ENCODE assay signal across 20 cellular contexts in genomic region chr17:9179602-9180001, GRCh38.
DNase-seq lines count a peak whose midpoint lies in the region; ATAC-seq, FAIRE-seq and TF ChIP-seq lines count a peak whose summit lies in the region.
"Had no signal": no experiment of that assay in that cellular context is flagged by ENCODE, and none has a peak within 500 bp of the region (broad histone marks: within the 10 kb centered on the region; RNA-seq: fewer than 3 reads in every experiment).

No MANE protein-coding gene starts in this region.

- no peak overlapping the region for H3K14ac ChIP-seq in H1 (ENCODE audit: insufficient read length)

- no peak overlapping the region for H2AK5ac ChIP-seq in H1 (ENCODE audit: low read depth, low read length)

- H4K20me1 ChIP-seq in Loucy (ENCODE audit: insufficient read depth, low read length, poor library complexity, severe bottlenecking) (peaks cover 3% of the 10 kb centered on the region), H1 (replicated peaks in 1 of 2; ENCODE audit: control insufficient read depth in 1 of 2, insufficient read depth in 2 of 2, low read length in 2 of 2) (no peaks in the 10 kb centered on the region)

- H3K9me3 ChIP-seq in Loucy (ENCODE audit: insufficient read depth, low read depth, low read length) (no peaks in the 10 kb centered on the region), H1 (ENCODE audit: insufficient read depth in 2 of 2, low read depth in 1 of 2, low read length in 1 of 2) (no peaks in the 10 kb centered on the region)
- H3K9me3 ChIP-seq: BE2C, MG63, SK-N-SH had no signal

- no peak overlapping the region for H2BK5ac ChIP-seq in H1 (ENCODE audit: low read depth, low read length)

- FAIRE-seq in H1 (lab: Jason Lieb, UNC), result no peak
- FAIRE-seq: D721Med had no signal

- 0 out of 2 replicates have a peak, but pooled peaks have one; percentile 19 for TF ChIP-seq CTCF in Loucy (conservative IDR thresholded peaks at IDR 0.05; ENCODE audit: low read length)
- peak; percentile 52 to 62 (median 56) for TF ChIP-seq CTCF in H1 (IDR thresholded peaks at IDR 0.05; ENCODE audit: control extremely low read depth in 1 of 3, insufficient read depth in 1 of 3, low read depth in 1 of 3, low read length in 3 of 3)
- no peak for TF ChIP-seq CTCF in neural crest cell (conservative IDR thresholded peaks at IDR 0.05)
- TF ChIP-seq CTCF in mesothelial cell of epicardium (IDR thresholded peaks at IDR 0.05; ENCODE audit: unreplicated experiment), result no peak

- WGBS in H1 (ENCODE audit: extremely low coverage in 1 of 2, insufficient coverage in 1 of 2, insufficient read length in 1 of 2, insufficient replicate concordance in 2 of 2, low coverage in 1 of 2, low lambda C conversion rate in 2 of 2, missing lambda C conversion rate in 1 of 2), 2 experiments, result 86% methylated on average over 14 of the region's 14 CpGs; no CpG with 5 or more reads in 1 of the 2 experiments

- no peak for TF ChIP-seq EP300 in H1 (IDR thresholded peaks at IDR 0.05; ENCODE audit: borderline replicate concordance in 1 of 2, low read depth in 2 of 2, low read length in 2 of 2)

- no peak overlapping the region for H4K91ac ChIP-seq in H1 (replicated peaks; ENCODE audit: insufficient read length, low read length)

- 0 out of 2 replicates have a peak overlapping the region, but pooled peaks have one; percentile 16 for H2BK15ac ChIP-seq in H1 (ENCODE audit: low read length)

- H3K9me3 Mint-ChIP-seq in neural crest cell, result no peaks in the 10 kb centered on the region
- H3K9me3 Mint-ChIP-seq in mesothelial cell of epicardium, result no peaks in the 10 kb centered on the region

- peak; percentile 35 for DNase-seq in ELF-1 (ENCODE audit: low read depth, low spot score)
- no peak for DNase-seq in H1 (ENCODE audit: low read depth in 1 of 2, low spot score in 2 of 2)
- no peak for DNase-seq in neural crest cell (ENCODE audit: low read depth, low spot score)
- DNase-seq in mesothelial cell of epicardium (ENCODE audit: low spot score in 2 of 2, unreplicated experiment in 2 of 2), result no peak
- DNase-seq in mucosa of gallbladder (ENCODE audit: low spot score), result no peak
- DNase-seq: BE2C; DMS79; GM23248; Kasumi-1; MG63; NCI-H1417; NCI-H187; NCI-H510A; NK-92 treated with Interleukin-12 subunit alpha and Interleukin-12 subunit beta, amount 100 ng/mL, for 24 hours; SHP77 treated with DMSO at 0.1 percent for 48 hours; SK-N-SH had no signal

- H3K79me1 ChIP-seq in H1 (ENCODE audit: low read depth, low read length), result no peaks in the 10 kb centered on the region

- TF ChIP-seq RAD21 in H1 (IDR thresholded peaks at IDR 0.05 in 1 of 2, conservative IDR thresholded peaks at IDR 0.05 in 1 of 2; ENCODE audit: low read depth in 2 of 2, low read length in 2 of 2), result peak; percentile 69 to 79

- peak overlapping the region; percentile 2; the same call in 1 of the 2 replicates for H2BK12ac ChIP-seq in H1 (ENCODE audit: low read depth, low read length)

- H3K4me3 Mint-ChIP-seq in neural crest cell, result no peak overlapping the region
- no peak overlapping the region for H3K4me3 Mint-ChIP-seq in mesothelial cell of epicardium

- ATAC-seq in activated CD4-positive, CD25-positive, alpha-beta regulatory T cell treated with anti-CD3 and anti-CD28 coated beads, Interleukin-2, amount 50 U/mL, for 24 hours, result no peak

- H3K36me3 ChIP-seq in Loucy (ENCODE audit: insufficient read depth, low read length), result no peaks in the 10 kb centered on the region
- no peaks in the 10 kb centered on the region for H3K36me3 ChIP-seq in H1 (ENCODE audit: control insufficient read depth in 2 of 4, insufficient read depth in 4 of 4, low read length in 3 of 4)
- H3K36me3 ChIP-seq: BE2C, MG63 had no signal

- no peak overlapping the region for H2BK20ac ChIP-seq in H1 (ENCODE audit: low read length)

- H3K23ac ChIP-seq in H1 (ENCODE audit: insufficient read length), result no peak overlapping the region

- H3K27ac Mint-ChIP-seq in neural crest cell (ENCODE audit: unreplicated experiment) (peak overlapping the region; percentile 67), mesothelial cell of epicardium (no peak overlapping the region)

- H3K79me2 ChIP-seq in Loucy (ENCODE audit: insufficient read depth, low read length) (no peaks in the 10 kb centered on the region), H1 (ENCODE audit: control insufficient read depth in 1 of 2, insufficient read depth in 2 of 2, low read length in 2 of 2) (no peaks in the 10 kb centered on the region)

- no peak overlapping the region for H2BK120ac ChIP-seq in H1 (replicated peaks; ENCODE audit: low read depth, low read length)

- no peak overlapping the region for H3K9ac ChIP-seq in Loucy (ENCODE audit: low read depth, low read length, poor library complexity, severe bottlenecking)
- no peak overlapping the region for H3K9ac ChIP-seq in H1 (replicated peaks in 1 of 4; ENCODE audit: extremely low read depth in 1 of 4, low read depth in 3 of 4, low read length in 3 of 4)
- H3K9ac ChIP-seq: GM23248, SK-N-SH had no signal

- peaks cover 2% of the 10 kb centered on the region; the same call in 1 of the 2 replicates for H3K23me2 ChIP-seq in H1 (ENCODE audit: low read depth, low read length)

- H3K4ac ChIP-seq in H1 (replicated peaks; ENCODE audit: insufficient read length, low read depth, low read length), result no peak overlapping the region

- H3K36me3 Mint-ChIP-seq in neural crest cell (ENCODE audit: low read depth) (no peaks in the 10 kb centered on the region), mesothelial cell of epicardium (no peaks in the 10 kb centered on the region)

- peaks cover 18% of the 10 kb centered on the region for H3K4me1 ChIP-seq in Loucy (ENCODE audit: insufficient read depth, low read length, poor library complexity, severe bottlenecking)
- H3K4me1 ChIP-seq in H1 (replicated peaks in 1 of 4; ENCODE audit: control insufficient read depth in 3 of 4, insufficient read depth in 4 of 4, low read length in 3 of 4), result peaks cover 0 to 4% (median 0%) of the 10 kb centered on the region in 4 experiments; a peak in 1 of 7 replicates
- H3K4me1 ChIP-seq: BE2C had no signal

- H4K8ac ChIP-seq in H1 (ENCODE audit: extremely low read depth, insufficient read depth, low read length), result no peak overlapping the region

- no peak overlapping the region for H3K4me3 ChIP-seq in Loucy (ENCODE audit: low read length, poor library complexity, severe bottlenecking)
- H3K4me3 ChIP-seq in H1 (ENCODE audit: extremely low read depth in 1 of 4, insufficient read depth in 2 of 4, low read depth in 3 of 4, low read length in 4 of 4), result no peak overlapping the region
- H3K4me3 ChIP-seq: GM23248, MG63 had no signal

- H3K56ac ChIP-seq in H1 (replicated peaks; ENCODE audit: insufficient read length, low read depth, low read length), result no peak overlapping the region

- no peak overlapping the region for H3K18ac ChIP-seq in H1 (ENCODE audit: extremely low read depth, low read length)

- H3K27me3 ChIP-seq in Loucy (ENCODE audit: insufficient read depth, low read length, poor library complexity, severe bottlenecking) (peaks cover 14% of the 10 kb centered on the region), H1 (replicated peaks in 1 of 4; ENCODE audit: control insufficient read depth in 3 of 4, extremely low read depth in 1 of 4, insufficient read depth in 3 of 4, low read length in 3 of 4) (no peaks in the 10 kb centered on the region)
- H3K27me3 ChIP-seq: BE2C, MG63 had no signal

- H3K4me2 ChIP-seq in Loucy (ENCODE audit: low read depth, low read length, poor library complexity, severe bottlenecking) (no peak overlapping the region), H1 (ENCODE audit: insufficient read depth in 1 of 2, low read depth in 2 of 2, low read length in 2 of 2) (no peak overlapping the region)
- H3K4me2 ChIP-seq: SK-N-SH had no signal

- no peak overlapping the region for H4K5ac ChIP-seq in H1 (ENCODE audit: insufficient read length, low read depth, low read length)

- H3F3A ChIP-seq in Loucy (ENCODE audit: low read depth), result no peaks in the 10 kb centered on the region

- no peaks in the 10 kb centered on the region for H3K27me3 Mint-ChIP-seq in neural crest cell (ENCODE audit: low read depth)
- H3K27me3 Mint-ChIP-seq in mesothelial cell of epicardium (ENCODE audit: low read depth), result peaks cover 7% of the 10 kb centered on the region

- H3K27ac ChIP-seq in H1 (ENCODE audit: low read depth, low read length), result no peak overlapping the region
- H3K27ac ChIP-seq: GM23248, RWPE1 had no signal

- H3K9me2 ChIP-seq in Loucy (replicated peaks; ENCODE audit: low read depth, low read length), result no peaks in the 10 kb centered on the region
- H3K9me2 ChIP-seq: SK-N-SH had no signal

- H2AFZ ChIP-seq in Loucy (ENCODE audit: low read length) (no peak overlapping the region), H1 (ENCODE audit: low read length) (no peak overlapping the region)
- H2AFZ ChIP-seq: GM23248 had no signal

- peaks cover 3% of the 10 kb centered on the region for H3K4me1 Mint-ChIP-seq in neural crest cell
- H3K4me1 Mint-ChIP-seq in mesothelial cell of epicardium, result peaks cover 21% of the 10 kb centered on the region

- TF ChIP-seq POLR2A in H1 (IDR thresholded peaks at IDR 0.05; ENCODE audit: control extremely low read depth in 1 of 2, low read depth in 2 of 2, low read length in 2 of 2), result no peak

- CTCF ChIA-PET in H1 (lab: Charles Lee; ENCODE audit: partially characterized antibody), result interaction anchor here (0.6 to 3.1 kb wide), 15 partner anchors 9 to 285 kb away, joined by 3 to 11 read pairs (median 4); no protein-coding TSS in a partner anchor

- POLR2A ChIA-PET in H1 (lab: Charles Lee; ENCODE audit: partially characterized antibody), result interaction anchor here (0.9 to 1.6 kb wide), 5 partner anchors 8 to 184 kb away, joined by 3 to 4 read pairs (median 3); no protein-coding TSS in a partner anchor

TF ChIP-seq in H1, 55 proteins besides CTCF, POLR2A, EP300 and RAD21:
- TF ChIP-seq RNF2 (IDR thresholded peaks at IDR 0.05; ENCODE audit: borderline replicate concordance, low read depth, low read length, missing control alignments, poor library complexity, severe bottlenecking), result no peak
- TF ChIP-seq CHD2 (IDR thresholded peaks at IDR 0.05; ENCODE audit: low read length), result no peak
- TF ChIP-seq KDM5A (IDR thresholded peaks at IDR 0.05; ENCODE audit: low read length), result no peak
- TF ChIP-seq RXRA (IDR thresholded peaks at IDR 0.05; ENCODE audit: insufficient read depth, low read depth, low read length), result no peak
- no peak for TF ChIP-seq ASH2L (IDR thresholded peaks at IDR 0.05; ENCODE audit: low read length)
- no peak for TF ChIP-seq SP1 (IDR thresholded peaks at IDR 0.05; ENCODE audit: low read depth, low read length)
- TF ChIP-seq SIRT6 (IDR thresholded peaks at IDR 0.05; ENCODE audit: low read length), result no peak
- no peak for TF ChIP-seq POU5F1 (IDR thresholded peaks at IDR 0.05; ENCODE audit: low read depth, low read length)
- no peak for TF ChIP-seq FOSL1 (IDR thresholded peaks at IDR 0.05; ENCODE audit: insufficient read depth, low read depth, low read length)
- no peak; the same call in 1 of the 2 replicates for TF ChIP-seq TBP (IDR thresholded peaks at IDR 0.05; ENCODE audit: low read depth, low read length)
- TF ChIP-seq SIX5 (IDR thresholded peaks at IDR 0.05; ENCODE audit: low read depth, low read length), result no peak

Comparison
In these comparisons a context has a peak if more than half of its experiments do, and no peak if none do; other contexts are left out.
1. CTCF ChIP-seq: peak in Loucy (single experiment) and H1 (3 of 3); none in neural crest cell (single experiment) and mesothelial cell of epicardium (single experiment).